In the genomic region with DNA sequence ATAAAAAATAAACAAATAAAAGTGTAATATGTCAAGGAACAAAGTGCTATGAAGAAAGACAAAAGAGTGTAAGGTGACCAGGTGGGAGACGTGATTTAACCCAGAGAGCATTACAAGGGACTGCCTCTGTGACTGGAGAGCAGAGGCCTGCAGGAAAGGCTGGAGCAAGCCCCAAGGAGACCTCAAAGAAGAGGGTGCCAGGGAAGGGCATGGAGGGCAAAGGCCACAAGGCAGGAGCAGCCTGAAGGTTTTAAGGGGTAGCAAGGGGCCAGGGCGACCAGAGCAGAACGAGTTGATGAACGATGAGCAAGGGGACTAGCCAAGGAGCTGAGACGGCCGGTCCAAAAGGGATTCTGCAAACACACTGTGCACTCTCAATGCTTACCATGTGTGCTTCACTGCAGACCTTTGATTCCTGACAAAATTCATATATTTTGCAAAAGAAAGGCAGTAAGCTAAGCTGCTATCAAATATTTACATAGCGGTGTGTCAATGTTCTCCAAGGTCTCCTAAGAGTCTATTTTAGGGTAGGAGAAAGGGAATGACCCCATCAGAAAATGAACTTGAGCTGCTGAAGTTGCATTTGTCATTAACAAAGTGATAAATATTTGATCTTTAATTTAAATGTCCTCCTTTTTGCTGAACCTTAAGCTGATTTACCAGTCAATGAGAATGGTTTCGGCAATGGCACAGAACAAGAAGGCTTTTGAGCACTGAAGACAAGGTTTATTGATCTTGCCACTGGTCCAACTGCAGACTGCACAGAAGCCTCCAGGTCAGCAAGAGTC, we compare ENCODE assay signal across 1 cellular context.
TF ChIP-seq lines count a peak whose summit lies in the region.

No MANE protein-coding gene starts in this region.

TF ChIP-seq in HepG2, 621 proteins besides CTCF, POLR2A, EP300 and RAD21 (continued from another document and continues in another):
- no peak for TF ChIP-seq ZBTB3 (CRISPR knock-in tag; IDR thresholded peaks at IDR 0.05; ENCODE audit: borderline replicate concordance, low read depth)
- TF ChIP-seq ZNF792 (CRISPR knock-in tag; IDR thresholded peaks at IDR 0.05), result no peak
- TF ChIP-seq ZMAT3 (CRISPR knock-in tag; conservative IDR thresholded peaks at IDR 0.05), result no peak
- no peak for TF ChIP-seq SMARCE1 (IDR thresholded peaks at IDR 0.05; ENCODE audit: borderline replicate concordance)
- TF ChIP-seq IKZF4 (CRISPR knock-in tag; IDR thresholded peaks at IDR 0.05; ENCODE audit: borderline replicate concordance, low read depth, not compliant biosample characterization), result no peak
- TF ChIP-seq ZNF263 (CRISPR knock-in tag; IDR thresholded peaks at IDR 0.05), result no peak
- no peak for TF ChIP-seq IKZF1 (IDR thresholded peaks at IDR 0.05)
- TF ChIP-seq GPBP1L1 (CRISPR knock-in tag; IDR thresholded peaks at IDR 0.05), result no peak
- TF ChIP-seq ZNF773 (CRISPR knock-in tag; IDR thresholded peaks at IDR 0.05; ENCODE audit: borderline replicate concordance), result no peak
- TF ChIP-seq MTERF4 (CRISPR knock-in tag; IDR thresholded peaks at IDR 0.05), result no peak
- TF ChIP-seq PAX8 (CRISPR knock-in tag; IDR thresholded peaks at IDR 0.05; ENCODE audit: borderline replicate concordance), result no peak
- no peak for TF ChIP-seq DDIT3 (CRISPR knock-in tag; IDR thresholded peaks at IDR 0.05)
- TF ChIP-seq PRMT3 (CRISPR knock-in tag; IDR thresholded peaks at IDR 0.05; ENCODE audit: borderline replicate concordance, low read depth), result no peak
- TF ChIP-seq ADNP (CRISPR knock-in tag; IDR thresholded peaks at IDR 0.05), result no peak
- TF ChIP-seq DR1 (CRISPR knock-in tag; IDR thresholded peaks at IDR 0.05), result no peak
- TF ChIP-seq ZBTB21 (CRISPR knock-in tag; IDR thresholded peaks at IDR 0.05), result no peak
- TF ChIP-seq ZNF143 (CRISPR knock-in tag; IDR thresholded peaks at IDR 0.05), result no peak
- TF ChIP-seq NFIC (IDR thresholded peaks at IDR 0.05; ENCODE audit: low read length), result peak; percentile 46; the same call in 1 of the 2 replicates
- TF ChIP-seq, protein P1, sequence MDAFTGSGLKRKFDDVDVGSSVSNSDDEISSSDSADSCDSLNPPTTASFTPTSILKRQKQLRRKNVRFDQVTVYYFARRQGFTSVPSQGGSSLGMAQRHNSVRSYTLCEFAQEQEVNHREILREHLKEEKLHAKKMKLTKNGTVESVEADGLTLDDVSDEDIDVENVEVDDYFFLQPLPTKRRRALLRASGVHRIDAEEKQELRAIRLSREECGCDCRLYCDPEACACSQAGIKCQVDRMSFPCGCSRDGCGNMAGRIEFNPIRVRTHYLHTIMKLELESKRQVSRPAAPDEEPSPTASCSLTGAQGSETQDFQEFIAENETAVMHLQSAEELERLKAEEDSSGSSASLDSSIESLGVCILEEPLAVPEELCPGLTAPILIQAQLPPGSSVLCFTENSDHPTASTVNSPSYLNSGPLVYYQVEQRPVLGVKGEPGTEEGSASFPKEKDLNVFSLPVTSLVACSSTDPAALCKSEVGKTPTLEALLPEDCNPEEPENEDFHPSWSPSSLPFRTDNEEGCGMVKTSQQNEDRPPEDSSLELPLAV (CRISPR knock-in tag; conservative IDR thresholded peaks at IDR 0.05; ENCODE audit: low read depth), result no peak
- no peak for TF ChIP-seq SNAPC2 (CRISPR knock-in tag; IDR thresholded peaks at IDR 0.05)
- no peak for TF ChIP-seq SIN3A (IDR thresholded peaks at IDR 0.05; ENCODE audit: borderline replicate concordance, low read depth, low read length)
- no peak for TF ChIP-seq SNAPC5 (CRISPR knock-in tag; IDR thresholded peaks at IDR 0.05; ENCODE audit: borderline replicate concordance)
- TF ChIP-seq NBN (conservative IDR thresholded peaks at IDR 0.05), result no peak
- TF ChIP-seq SMAD3 (CRISPR knock-in tag; IDR thresholded peaks at IDR 0.05), result no peak
- TF ChIP-seq POLR2AphosphoS2 (IDR thresholded peaks at IDR 0.05; ENCODE audit: low read depth, low read length), result no peak
- TF ChIP-seq ZNF441 (CRISPR knock-in tag; IDR thresholded peaks at IDR 0.05; ENCODE audit: borderline replicate concordance), result no peak
- TF ChIP-seq ZGPAT (CRISPR knock-in tag; IDR thresholded peaks at IDR 0.05), result no peak; the same call in 1 of the 2 replicates
- TF ChIP-seq HOXA7 (CRISPR knock-in tag; IDR thresholded peaks at IDR 0.05), result no peak
- TF ChIP-seq ZNF570 (CRISPR knock-in tag; IDR thresholded peaks at IDR 0.05; ENCODE audit: borderline replicate concordance), result no peak
- TF ChIP-seq CENPBD1 (CRISPR knock-in tag; IDR thresholded peaks at IDR 0.05; ENCODE audit: borderline replicate concordance, low read depth), result no peak
- TF ChIP-seq BRCA1 (CRISPR knock-in tag; IDR thresholded peaks at IDR 0.05), result no peak
- no peak for TF ChIP-seq ZNF7 (CRISPR knock-in tag; IDR thresholded peaks at IDR 0.05)
- no peak for TF ChIP-seq TOPORS (CRISPR knock-in tag; IDR thresholded peaks at IDR 0.05)
- no peak for TF ChIP-seq ZNF761 (CRISPR knock-in tag; conservative IDR thresholded peaks at IDR 0.05)
- no peak for TF ChIP-seq SUZ12 (IDR thresholded peaks at IDR 0.05; ENCODE audit: low read depth, low read length)
- TF ChIP-seq MZF1 (CRISPR knock-in tag; IDR thresholded peaks at IDR 0.05; ENCODE audit: borderline replicate concordance), result no peak
- no peak for TF ChIP-seq MTF2 (CRISPR knock-in tag; IDR thresholded peaks at IDR 0.05; ENCODE audit: borderline replicate concordance)
- no peak for TF ChIP-seq KDM4B (CRISPR knock-in tag; IDR thresholded peaks at IDR 0.05)
- TF ChIP-seq ZNF367 (CRISPR knock-in tag; IDR thresholded peaks at IDR 0.05; ENCODE audit: borderline replicate concordance), result no peak
- no peak for TF ChIP-seq ZEB1 (IDR thresholded peaks at IDR 0.05; ENCODE audit: insufficient replicate concordance, low read depth)
- no peak for TF ChIP-seq MAFG (CRISPR knock-in tag; IDR thresholded peaks at IDR 0.05)
- TF ChIP-seq, protein P2, sequence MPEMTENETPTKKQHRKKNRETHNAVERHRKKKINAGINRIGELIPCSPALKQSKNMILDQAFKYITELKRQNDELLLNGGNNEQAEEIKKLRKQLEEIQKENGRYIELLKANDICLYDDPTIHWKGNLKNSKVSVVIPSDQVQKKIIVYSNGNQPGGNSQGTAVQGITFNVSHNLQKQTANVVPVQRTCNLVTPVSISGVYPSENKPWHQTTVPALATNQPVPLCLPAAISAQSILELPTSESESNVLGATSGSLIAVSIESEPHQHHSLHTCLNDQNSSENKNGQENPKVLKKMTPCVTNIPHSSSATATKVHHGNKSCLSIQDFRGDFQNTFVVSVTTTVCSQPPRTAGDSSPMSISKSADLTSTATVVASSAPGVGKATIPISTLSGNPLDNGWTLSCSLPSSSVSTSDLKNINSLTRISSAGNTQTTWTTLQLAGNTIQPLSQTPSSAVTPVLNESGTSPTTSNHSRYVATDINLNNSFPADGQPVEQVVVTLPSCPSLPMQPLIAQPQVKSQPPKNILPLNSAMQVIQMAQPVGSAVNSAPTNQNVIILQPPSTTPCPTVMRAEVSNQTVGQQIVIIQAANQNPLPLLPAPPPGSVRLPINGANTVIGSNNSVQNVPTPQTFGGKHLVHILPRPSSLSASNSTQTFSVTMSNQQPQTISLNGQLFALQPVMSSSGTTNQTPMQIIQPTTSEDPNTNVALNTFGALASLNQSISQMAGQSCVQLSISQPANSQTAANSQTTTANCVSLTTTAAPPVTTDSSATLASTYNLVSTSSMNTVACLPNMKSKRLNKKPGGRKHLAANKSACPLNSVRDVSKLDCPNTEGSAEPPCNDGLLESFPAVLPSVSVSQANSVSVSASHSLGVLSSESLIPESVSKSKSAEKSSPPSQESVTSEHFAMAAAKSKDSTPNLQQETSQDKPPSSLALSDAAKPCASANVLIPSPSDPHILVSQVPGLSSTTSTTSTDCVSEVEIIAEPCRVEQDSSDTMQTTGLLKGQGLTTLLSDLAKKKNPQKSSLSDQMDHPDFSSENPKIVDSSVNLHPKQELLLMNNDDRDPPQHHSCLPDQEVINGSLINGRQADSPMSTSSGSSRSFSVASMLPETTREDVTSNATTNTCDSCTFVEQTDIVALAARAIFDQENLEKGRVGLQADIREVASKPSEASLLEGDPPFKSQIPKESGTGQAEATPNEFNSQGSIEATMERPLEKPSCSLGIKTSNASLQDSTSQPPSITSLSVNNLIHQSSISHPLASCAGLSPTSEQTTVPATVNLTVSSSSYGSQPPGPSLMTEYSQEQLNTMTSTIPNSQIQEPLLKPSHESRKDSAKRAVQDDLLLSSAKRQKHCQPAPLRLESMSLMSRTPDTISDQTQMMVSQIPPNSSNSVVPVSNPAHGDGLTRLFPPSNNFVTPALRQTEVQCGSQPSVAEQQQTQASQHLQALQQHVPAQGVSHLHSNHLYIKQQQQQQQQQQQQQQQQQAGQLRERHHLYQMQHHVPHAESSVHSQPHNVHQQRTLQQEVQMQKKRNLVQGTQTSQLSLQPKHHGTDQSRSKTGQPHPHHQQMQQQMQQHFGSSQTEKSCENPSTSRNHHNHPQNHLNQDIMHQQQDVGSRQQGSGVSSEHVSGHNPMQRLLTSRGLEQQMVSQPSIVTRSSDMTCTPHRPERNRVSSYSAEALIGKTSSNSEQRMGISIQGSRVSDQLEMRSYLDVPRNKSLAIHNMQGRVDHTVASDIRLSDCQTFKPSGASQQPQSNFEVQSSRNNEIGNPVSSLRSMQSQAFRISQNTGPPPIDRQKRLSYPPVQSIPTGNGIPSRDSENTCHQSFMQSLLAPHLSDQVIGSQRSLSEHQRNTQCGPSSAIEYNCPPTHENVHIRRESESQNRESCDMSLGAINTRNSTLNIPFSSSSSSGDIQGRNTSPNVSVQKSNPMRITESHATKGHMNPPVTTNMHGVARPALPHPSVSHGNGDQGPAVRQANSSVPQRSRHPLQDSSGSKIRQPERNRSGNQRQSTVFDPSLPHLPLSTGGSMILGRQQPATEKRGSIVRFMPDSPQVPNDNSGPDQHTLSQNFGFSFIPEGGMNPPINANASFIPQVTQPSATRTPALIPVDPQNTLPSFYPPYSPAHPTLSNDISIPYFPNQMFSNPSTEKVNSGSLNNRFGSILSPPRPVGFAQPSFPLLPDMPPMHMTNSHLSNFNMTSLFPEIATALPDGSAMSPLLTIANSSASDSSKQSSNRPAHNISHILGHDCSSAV (CRISPR knock-in tag; IDR thresholded peaks at IDR 0.05; ENCODE audit: borderline replicate concordance), result no peak
- no peak for TF ChIP-seq ZNF30 (CRISPR knock-in tag; IDR thresholded peaks at IDR 0.05)
- 0 out of 2 replicates have a peak, but pooled peaks have one; percentile 53 for TF ChIP-seq NR2C2 (CRISPR knock-in tag; IDR thresholded peaks at IDR 0.05; ENCODE audit: borderline replicate concordance)
- no peak for TF ChIP-seq ZNF335 (CRISPR knock-in tag; IDR thresholded peaks at IDR 0.05)
- no peak for TF ChIP-seq ZNF614 (CRISPR knock-in tag; IDR thresholded peaks at IDR 0.05; ENCODE audit: borderline replicate concordance)
- TF ChIP-seq GATA4 (IDR thresholded peaks at IDR 0.05; ENCODE audit: borderline replicate concordance, low read depth), result no peak
